Comparison of ENCODE assay signal across 8 cellular contexts in genomic region chr12:108838194-108839010, GRCh38. TPM values are rescaled to one million over a fixed set of nuclear protein-coding genes. Genes with fewer than 3 reads are reported as not detected.
DNase-seq lines count a peak whose midpoint lies in the region; ATAC-seq and TF ChIP-seq lines count a peak whose summit lies in the region.

No MANE protein-coding gene starts in this region.

- no peak for TF ChIP-seq CTCF in GM13977 (IDR thresholded peaks at IDR 0.05; ENCODE audit: extremely low read depth, insufficient read depth, missing control alignments)

- peak overlapping the region; percentile 95 for H3K27ac Mint-ChIP-seq in activated CD4-positive, alpha-beta T cell treated with anti-CD3 and anti-CD28 coated beads, Interleukin-2, amount 10 ng/mL, durations not matched to agents 24 days and 14 days

- peaks cover 36% of the 10 kb centered on the region for H3K36me3 Mint-ChIP-seq in activated CD4-positive, alpha-beta T cell treated with anti-CD3 and anti-CD28 coated beads, Interleukin-2, amount 10 ng/mL, durations not matched to agents 24 days and 14 days (ENCODE audit: low read depth)

- H3K4me3 Mint-ChIP-seq in activated CD4-positive, alpha-beta T cell treated with anti-CD3 and anti-CD28 coated beads, Interleukin-2, amount 10 ng/mL, durations not matched to agents 24 days and 14 days = peak overlapping the region; percentile 74

- H3K27me3 Mint-ChIP-seq in activated CD4-positive, alpha-beta T cell treated with anti-CD3 and anti-CD28 coated beads, Interleukin-2, amount 10 ng/mL, durations not matched to agents 24 days and 14 days = no peaks in the 10 kb centered on the region

- in situ Hi-C loops in GM13977 (cut with MboI; ENCODE audit: low pct_unique_long_range_greater_than_20kb, low sequenced_read_pairs, unreplicated experiment) = no loop called here

- H3K9me3 Mint-ChIP-seq in activated CD4-positive, alpha-beta T cell treated with anti-CD3 and anti-CD28 coated beads, Interleukin-2, amount 10 ng/mL, durations not matched to agents 24 days and 14 days = no peaks in the 10 kb centered on the region

- peaks cover 47% of the 10 kb centered on the region for H3K4me1 Mint-ChIP-seq in activated CD4-positive, alpha-beta T cell treated with anti-CD3 and anti-CD28 coated beads, Interleukin-2, amount 10 ng/mL, durations not matched to agents 24 days and 14 days

- DNase-seq in GM13977 (ENCODE audit: low spot score) (peak; percentile 78), NCI-H146 treated with DMSO at 0.1 percent for 48 hours (lab: John Stamatoyannopoulos, UW; ENCODE audit: unreplicated experiment) (peak; percentile 94), dedifferentiated amniotic fluid mesenchymal stem cell (ENCODE audit: extremely low spot score) (peak; percentile 94), medulla oblongata (ENCODE audit: extremely low spot score) (peak; percentile 57), middle frontal gyrus (ENCODE audit: extremely low spot score, low spot score) (no peak)
- DNase-seq in activated CD4-positive, alpha-beta T cell treated with anti-CD3 and anti-CD28 coated beads, Interleukin-2, amount 10 ng/mL, durations not matched to agents 24 days and 14 days = peak; percentile 91
- DNase-seq in stimulated activated CD8-positive, alpha-beta memory T cell treated with anti-CD3 and anti-CD28 coated beads, Interleukin-4, amount 100 ng/mL, for 24 hours (ENCODE audit: low read depth) = peak; percentile 61

- intact Hi-C loops in activated CD4-positive, alpha-beta T cell treated with anti-CD3 and anti-CD28 coated beads, Interleukin-2, amount 10 ng/mL, durations not matched to agents 24 days and 14 days (cut with micrococcal nuclease) = loop anchor here (1.0 to 2.0 kb wide), 2 partner anchors 14 to 18 kb away; no protein-coding TSS in a partner anchor

- ATAC-seq in HG02610 (IDR thresholded peaks at IDR 0.05; ENCODE audit: unreplicated experiment) = peak; percentile 91

RNA-seq across cellular contexts. Expression of gene SSH1, which starts 19.0 kb away (rescaled TPM):
- 27.2 and 31.5 TPM in 2 replicates for total RNA-seq in activated CD4-positive, alpha-beta T cell treated with anti-CD3 and anti-CD28 coated beads, Interleukin-2, amount 10 ng/mL, durations not matched to agents 24 days and 14 days

RNA-seq across cellular contexts. Expression of gene DAO, which starts 41.5 kb away (rescaled TPM):
- total RNA-seq in activated CD4-positive, alpha-beta T cell treated with anti-CD3 and anti-CD28 coated beads, Interleukin-2, amount 10 ng/mL, durations not matched to agents 24 days and 14 days = not detected in 2 replicates
